ENCODE assay signal across 5 cellular contexts in genomic region chr13:61500176-61500575, GRCh38.
"Had no signal": no experiment of that assay in that cellular context is flagged by ENCODE, and none has a peak within 500 bp of the region (broad histone marks: within the 10 kb centered on the region; RNA-seq: fewer than 3 reads in every experiment).

No MANE protein-coding gene starts in this region.

- DNase-seq: GM23248, H9, HCEC 1CT, IMR-90 had no signal

- H3K9ac ChIP-seq: GM23248 had no signal

- H3K4me3 ChIP-seq: GM23248, K562 had no signal

- H2AFZ ChIP-seq: GM23248 had no signal

- H3K27ac ChIP-seq: GM23248 had no signal

- H3K27ac Mint-ChIP-seq: H9 had no signal

- H3K9me3 Mint-ChIP-seq: H9 had no signal

- ATAC-seq: K562 had no signal

- H3K4me3 Mint-ChIP-seq: H9 had no signal

- H3K4me1 Mint-ChIP-seq: H9 had no signal
